9 cellular contexts compared by ENCODE assay signal in genomic region chr11:27204527-27204926, GRCh38.
A peak's percentile ranks its signal among the peaks of the same experiment; 100 is the strongest.
DNase-seq lines count a peak whose midpoint lies in the region; ATAC-seq and TF ChIP-seq lines count a peak whose summit lies in the region.
"Had no signal": no experiment of that assay in that cellular context is flagged by ENCODE, and none has a peak within 500 bp of the region (broad histone marks: within the 10 kb centered on the region; RNA-seq: fewer than 3 reads in every experiment).

No MANE protein-coding gene starts in this region.

- DNase-seq in EH (ENCODE audit: low read depth) (peak; percentile 35), NCI-H524 treated with DMSO at 0.1 percent for 48 hours (lab: John Stamatoyannopoulos, UW) (peak; percentile 55), foreskin keratinocyte (no peak), neuronal stem cell (ENCODE audit: low spot score) (no peak), iPS-NIHi11 (ENCODE audit: low spot score) (no peak), epidermal melanocyte (ENCODE audit: insufficient read length, low spot score) (no peak), NCI-H1436 (lab: John Stamatoyannopoulos, UW) (no peak)
- DNase-seq: SW 1271 had no signal

- no peak overlapping the region for H3K18ac ChIP-seq in neuronal stem cell (ENCODE audit: low read length)

- no peak overlapping the region for H4K91ac ChIP-seq in neuronal stem cell (ENCODE audit: low read depth, low read length, poor library complexity)

- no peak overlapping the region for H2AK5ac ChIP-seq in neuronal stem cell (ENCODE audit: low read depth, low read length)

- no peak overlapping the region for H4K8ac ChIP-seq in neuronal stem cell (ENCODE audit: low read depth, low read length)

- no peak overlapping the region for H3K14ac ChIP-seq in neuronal stem cell (ENCODE audit: low read length)

- H3K4me3 ChIP-seq in neuronal stem cell (ENCODE audit: low read length in 2 of 2), result no peak overlapping the region

- no peak overlapping the region for H3K23ac ChIP-seq in neuronal stem cell (ENCODE audit: low read depth, low read length, poor library complexity)

- H3K4me1 ChIP-seq in foreskin keratinocyte (peaks cover 18% of the 10 kb centered on the region), neuronal stem cell (ENCODE audit: control insufficient read depth in 2 of 2, insufficient read depth in 1 of 2, low read depth in 1 of 2, low read length in 2 of 2) (peaks cover 0 to 1% of the 10 kb centered on the region in 2 donors)

- H3K4ac ChIP-seq in neuronal stem cell (ENCODE audit: low read length), result no peak overlapping the region

- no peak overlapping the region for H2BK120ac ChIP-seq in neuronal stem cell (ENCODE audit: low read depth, low read length)

- no peak overlapping the region for H2AFZ ChIP-seq in neuronal stem cell (ENCODE audit: low read length)

- H3K36me3 ChIP-seq in neuronal stem cell (replicated peaks in 1 of 2; ENCODE audit: control insufficient read depth in 2 of 2, insufficient read depth in 2 of 2, low read length in 2 of 2), result no peaks in the 10 kb centered on the region

- H3K4me2 ChIP-seq in neuronal stem cell (ENCODE audit: insufficient read depth, low read length, poor library complexity, severe bottlenecking), result no peak overlapping the region

- no peak overlapping the region for H2BK5ac ChIP-seq in neuronal stem cell (ENCODE audit: low read length)

- TF ChIP-seq CTCF in foreskin keratinocyte (conservative IDR thresholded peaks at IDR 0.05), result peak; percentile 61

- H2BK15ac ChIP-seq in neuronal stem cell (ENCODE audit: low read length), result no peak overlapping the region

- no peaks in the 10 kb centered on the region for H3K79me1 ChIP-seq in neuronal stem cell (ENCODE audit: low read depth, low read length)

- ATAC-seq in GM21717 (IDR thresholded peaks at IDR 0.05; ENCODE audit: unreplicated experiment), result peak; percentile 39
- ATAC-seq in foreskin keratinocyte, result no peak

- H3K9ac ChIP-seq in neuronal stem cell (ENCODE audit: low read depth, low read length, poor library complexity), result no peak overlapping the region

- H2BK12ac ChIP-seq in neuronal stem cell (ENCODE audit: low read length), result no peak overlapping the region

- H3K9me3 ChIP-seq in neuronal stem cell (replicated peaks in 1 of 2; ENCODE audit: control insufficient read depth in 2 of 2, insufficient read depth in 1 of 2, low read depth in 1 of 2, low read length in 2 of 2), result no peaks in the 10 kb centered on the region

- H3K27me3 ChIP-seq in foreskin keratinocyte, result no peaks in the 10 kb centered on the region
- no peaks in the 10 kb centered on the region for H3K27me3 ChIP-seq in neuronal stem cell (ENCODE audit: control insufficient read depth in 3 of 3, insufficient read depth in 3 of 3, low read depth in 1 of 3, low read length in 3 of 3)

- H3K27ac ChIP-seq in foreskin keratinocyte, result no peak overlapping the region
- no peak overlapping the region for H3K27ac ChIP-seq in neuronal stem cell (replicated peaks; ENCODE audit: low read length)

- WGBS in neuronal stem cell (ENCODE audit: extremely low coverage in 2 of 2, insufficient read length in 2 of 2, insufficient replicate concordance in 1 of 2), 2 donors, result no CpG with 5 or more reads among the region's 3 CpGs

Comparison
In these comparisons a context has a peak if more than half of its experiments do, and no peak if none do; other contexts are left out.
1. DNase-seq: peak in EH (single experiment) and NCI-H524 treated with DMSO at 0.1 percent for 48 hours (single experiment); none in foreskin keratinocyte (0 of 2), neuronal stem cell (single experiment), iPS-NIHi11 (single experiment), epidermal melanocyte (single experiment) and NCI-H1436 (single experiment).